ENCODE assay signal across 7 cellular contexts in genomic region chr7:79735012-79735411, GRCh38.
"Had no signal": no experiment of that assay in that cellular context is flagged by ENCODE, and none has a peak within 500 bp of the region (broad histone marks: within the 10 kb centered on the region; RNA-seq: fewer than 3 reads in every experiment).

No MANE protein-coding gene starts in this region.

- FAIRE-seq: GM12878, GM12891, GM12892, GM18507, GM19239 had no signal

- ATAC-seq: GM12878 had no signal

- H3K4me3 ChIP-seq: GM12878 had no signal

- DNase-seq: GDM1, GF-D8 had no signal
